Comparison of ENCODE assay signal across 10 cellular contexts in genomic region chr3:126959921-126960603, GRCh38. TPM values are rescaled to one million over a fixed set of nuclear protein-coding genes. Genes with fewer than 3 reads are reported as not detected.
DNase-seq lines count a peak whose midpoint lies in the region; ATAC-seq and TF ChIP-seq lines count a peak whose summit lies in the region.
"Had no signal": no experiment of that assay in that cellular context is flagged by ENCODE, and none has a peak within 500 bp of the region (broad histone marks: within the 10 kb centered on the region; RNA-seq: fewer than 3 reads in every experiment).

No MANE protein-coding gene starts in this region.

- H3K27ac Mint-ChIP-seq in brain = peak overlapping the region; percentile 79 to 97 (median 93)

- CTCF ChIA-PET in GM10248 (lab: Yijun Ruan, JAX) = no interaction called here

- peaks cover 3% of the 10 kb centered on the region for H3K27me3 Mint-ChIP-seq in brain

- TF ChIP-seq CTCF in HFF-Myc (IDR thresholded peaks at IDR 0.05; ENCODE audit: low read depth, low read length, missing control alignments) (peak; percentile 52), brain (conservative IDR thresholded peaks at IDR 0.05) (peak in 1 of 2 experiments; percentile 39), GM10248 (IDR thresholded peaks at IDR 0.05; ENCODE audit: control extremely low read depth, extremely low read depth, low read depth, missing control alignments) (no peak)

- no peaks in the 10 kb centered on the region for H3K9me3 Mint-ChIP-seq in brain

- peak overlapping the region in 2 of 5 experiments; percentile 43 to 58 for H3K4me3 Mint-ChIP-seq in brain

- no peak overlapping the region for H3K4me3 ChIP-seq in HFF-Myc (replicated peaks; ENCODE audit: low read depth, low read length)

- no peaks in the 10 kb centered on the region for H3K27me3 ChIP-seq in layer of hippocampus (ENCODE audit: control insufficient read depth, insufficient read depth, low read length)

- H3K27ac ChIP-seq in layer of hippocampus (ENCODE audit: low read depth, low read length) = peak overlapping the region; percentile 32

- peak; percentile 80 for DNase-seq in AG08395 (ENCODE audit: low spot score)
- no peak for DNase-seq in HFF-Myc (ENCODE audit: extremely low read depth, low read depth)
- no peak for DNase-seq in NCI-H2029 (lab: John Stamatoyannopoulos, UW)
- DNase-seq in GM10248 (ENCODE audit: extremely low spot score) = no peak
- DNase-seq: effector memory CD4-positive, alpha-beta T cell; T-helper 1 cell had no signal

- H3K4me1 Mint-ChIP-seq in brain = peaks cover 54% of the 10 kb centered on the region

- POLR2A ChIA-PET in GM10248 (lab: Yijun Ruan, JAX) = no interaction called here

- no peak for ATAC-seq in activated CD4-positive, CD25-positive, alpha-beta regulatory T cell treated with anti-CD3 and anti-CD28 coated beads, Interleukin-2, amount 50 U/mL, for 24 hours
- ATAC-seq in GM18858 (IDR thresholded peaks at IDR 0.05; ENCODE audit: unreplicated experiment) = no peak

- H3K36me3 Mint-ChIP-seq in brain = no peaks in the 10 kb centered on the region

RNA-seq across cellular contexts. Expression of gene PLXNA1, which starts 22.9 kb away (rescaled TPM):
- 22.2 TPM for polyA plus RNA-seq in brain (ENCODE audit: insufficient read depth, low read depth, low replicate concordance)
